8 cellular contexts compared by ENCODE assay signal in genomic region chr5:149141224-149141956, GRCh38. TPM values are rescaled to one million over a fixed set of nuclear protein-coding genes. Genes with fewer than 3 reads are reported as not detected.
DNase-seq lines count a peak whose midpoint lies in the region; FAIRE-seq and TF ChIP-seq lines count a peak whose summit lies in the region.

Gene ABLIM3, plus strand, starts transcription at chr5:149141493. Its CDS starts 603 bp downstream, at chr5:149142096.

- H3K79me2 ChIP-seq in keratinocyte (ENCODE audit: control insufficient read depth, insufficient read depth, low read length), result no peaks in the 10 kb centered on the region

- CTCF ChIA-PET in HEK293 (lab: Yijun Ruan, JAX), result interaction anchor here (0.6 to 2.8 kb wide), 34 partner anchors 9 to 408 kb away, joined by 3 to 12 read pairs (median 4); partner anchors contain the start of gene PCYOX1L

- no peaks in the 10 kb centered on the region for H3K9me1 ChIP-seq in keratinocyte (ENCODE audit: control insufficient read depth, extremely low read depth, insufficient read depth, low read length)

- H3K36me3 ChIP-seq in HEK293 (ENCODE audit: control insufficient read depth in 2 of 2, insufficient read depth in 1 of 2, low read length in 2 of 2) (no peaks in the 10 kb centered on the region), keratinocyte (ENCODE audit: control insufficient read depth in 2 of 2, extremely low read depth in 1 of 2, insufficient read depth in 2 of 2, low read length in 2 of 2) (no peaks in the 10 kb centered on the region)

- peak within 1 kb of the TSS; percentile 87 for H3K4me2 ChIP-seq in keratinocyte (ENCODE audit: control insufficient read depth, extremely low read depth, insufficient read depth, low read depth, low read length)

- peak within 1 kb of the TSS; percentile 84 for H2AFZ ChIP-seq in keratinocyte (ENCODE audit: control insufficient read depth, low read length)

- H3K27ac ChIP-seq in HEK293 (ENCODE audit: extremely low read depth, low read depth, low read length) (no peak within 1 kb of the TSS), keratinocyte (ENCODE audit: control insufficient read depth, insufficient read depth, low read length) (peak within 1 kb of the TSS; percentile 25)

- no peaks in the 10 kb centered on the region for H3K27me3 ChIP-seq in keratinocyte (ENCODE audit: control insufficient read depth, extremely low read depth, insufficient read depth, low read length)

- H3K4me1 ChIP-seq in HEK293 (ENCODE audit: control insufficient read depth, insufficient read depth, low read length), result no peaks in the 10 kb centered on the region
- peaks cover 14% of the 10 kb centered on the region for H3K4me1 ChIP-seq in keratinocyte (ENCODE audit: control insufficient read depth, extremely low read depth, insufficient read depth, low read length)

- FAIRE-seq in keratinocyte (lab: Jason Lieb, UNC), result no peak

- TF ChIP-seq CTCF in GM12872 (IDR thresholded peaks at IDR 0.05; ENCODE audit: insufficient read depth, low read depth, low read length) (peak; percentile 80), HEK293 (tag by site-specific recombination; IDR thresholded peaks at IDR 0.05) (peak; percentile 87), NB4 (IDR thresholded peaks at IDR 0.05; ENCODE audit: low read depth, low read length) (peak; percentile 67), keratinocyte (optimal IDR thresholded peaks at IDR 0.05 in 1 of 3, IDR thresholded peaks at IDR 0.05 in 1 of 3, conservative IDR thresholded peaks at IDR 0.05 in 1 of 3; ENCODE audit: extremely low read depth in 1 of 3, insufficient read depth in 2 of 3, low read length in 3 of 3) (peak; percentile 85 to 95 (median 87))

- H3K9ac ChIP-seq in keratinocyte (ENCODE audit: control insufficient read depth, extremely low read depth, insufficient read depth, low read length), result peak within 1 kb of the TSS; percentile 48

- DNase-seq in NB4 (ENCODE audit: low read depth), result peak; percentile 57
- peak; percentile 83 for DNase-seq in activated CD4-positive, CD25-positive, alpha-beta regulatory T cell treated with anti-CD3 and anti-CD28 coated beads, Interleukin-2, amount 50 U/mL, for 72 hours
- peak; percentile 65 for DNase-seq in cerebellar cortex (ENCODE audit: low spot score)
- DNase-seq in keratinocyte (ENCODE audit: low read depth, low spot score), result no peak
- peak; percentile 69 for DNase-seq in stimulated activated CD4-positive, alpha-beta T cell treated with anti-CD3 and anti-CD28 coated beads, Interleukin-12 subunit alpha, Interleukin-12 subunit beta, amount 100 ng/mL, for 4 hours
- DNase-seq in NCI-H2107 (lab: John Stamatoyannopoulos, UW), result no peak

- no peaks in the 10 kb centered on the region for H4K20me1 ChIP-seq in keratinocyte (ENCODE audit: control insufficient read depth, extremely low read depth, insufficient read depth, low read length)

- TF ChIP-seq POLR2A in NB4 (IDR thresholded peaks at IDR 0.05; ENCODE audit: extremely low read depth, insufficient read length), result no peak

- H3K4me3 ChIP-seq in HEK293 (ENCODE audit: low read depth, low read length), result peak within 1 kb of the TSS; percentile 60
- no peak within 1 kb of the TSS for H3K4me3 ChIP-seq in NB4 (ENCODE audit: low read depth, low read length)
- peak within 1 kb of the TSS; percentile 51 to 84 (median 77) for H3K4me3 ChIP-seq in keratinocyte (ENCODE audit: control insufficient read depth in 2 of 3, extremely low read depth in 1 of 3, insufficient read depth in 2 of 3, low read depth in 1 of 3, low read length in 3 of 3)

- no peaks in the 10 kb centered on the region for H3K9me3 ChIP-seq in HEK293 (ENCODE audit: control insufficient read depth, insufficient read depth, low read depth, low read length)
- no peaks in the 10 kb centered on the region for H3K9me3 ChIP-seq in keratinocyte (ENCODE audit: control insufficient read depth, low read depth, low read length)

- POLR2A ChIA-PET in HEK293 (lab: Yijun Ruan, JAX), result interaction anchor here (0.6 kb wide), 1 partner anchor 1054 kb away, joined by 5 read pairs; no protein-coding TSS in a partner anchor

- dilution Hi-C loops in keratinocyte (cut with MboI; ENCODE audit: extremely low pct_ligation_motif_present, low sequenced_read_pairs), result no loop called here

TF ChIP-seq in HEK293, 187 proteins besides CTCF, POLR2A, EP300 and RAD21 (continues in another document):
- TF ChIP-seq ZNF121 (tag by site-specific recombination; IDR thresholded peaks at IDR 0.05) (no peak), ZNF2 (tag by site-specific recombination; IDR thresholded peaks at IDR 0.05) (0 out of 2 replicates have a peak, but pooled peaks have one; percentile 14), MEIS1 (CRISPR knock-in tag; IDR thresholded peaks at IDR 0.05; ENCODE audit: borderline replicate concordance) (no peak), ZNF785 (tag by site-specific recombination; IDR thresholded peaks at IDR 0.05) (no peak), ZNF658 (tag by site-specific recombination; IDR thresholded peaks at IDR 0.05) (no peak), SP3 (tag by site-specific recombination; IDR thresholded peaks at IDR 0.05) (peak; percentile 83), HOXC10 (CRISPR knock-in tag; IDR thresholded peaks at IDR 0.05) (no peak), KLF10 (tag by site-specific recombination; IDR thresholded peaks at IDR 0.05) (peak; percentile 89), YY1 (tag by site-specific recombination; IDR thresholded peaks at IDR 0.05) (peak; percentile 54; the same call in 1 of the 2 replicates), HIC1 (tag by site-specific recombination; IDR thresholded peaks at IDR 0.05) (peak; percentile 79; the same call in 1 of the 2 replicates), ZNF423 (tag by site-specific recombination; IDR thresholded peaks at IDR 0.05) (no peak), ZNF324 (tag by site-specific recombination; IDR thresholded peaks at IDR 0.05) (0 out of 2 replicates have a peak, but pooled peaks have one; percentile 26), SP7 (tag by site-specific recombination; IDR thresholded peaks at IDR 0.05) (peak; percentile 22; the same call in 1 of the 2 replicates), ZNF776 (tag by site-specific recombination; IDR thresholded peaks at IDR 0.05; ENCODE audit: borderline replicate concordance) (no peak), ZNF544 (tag by site-specific recombination; IDR thresholded peaks at IDR 0.05) (no peak), ZNF76 (tag by site-specific recombination; IDR thresholded peaks at IDR 0.05; ENCODE audit: borderline replicate concordance, low read depth) (peak; percentile 73; the same call in 1 of the 2 replicates), GLIS1 (tag by site-specific recombination; IDR thresholded peaks at IDR 0.05) (peak; percentile 51), MYNN (tag by site-specific recombination; IDR thresholded peaks at IDR 0.05; ENCODE audit: borderline replicate concordance) (no peak)
- TF ChIP-seq, protein P1, sequence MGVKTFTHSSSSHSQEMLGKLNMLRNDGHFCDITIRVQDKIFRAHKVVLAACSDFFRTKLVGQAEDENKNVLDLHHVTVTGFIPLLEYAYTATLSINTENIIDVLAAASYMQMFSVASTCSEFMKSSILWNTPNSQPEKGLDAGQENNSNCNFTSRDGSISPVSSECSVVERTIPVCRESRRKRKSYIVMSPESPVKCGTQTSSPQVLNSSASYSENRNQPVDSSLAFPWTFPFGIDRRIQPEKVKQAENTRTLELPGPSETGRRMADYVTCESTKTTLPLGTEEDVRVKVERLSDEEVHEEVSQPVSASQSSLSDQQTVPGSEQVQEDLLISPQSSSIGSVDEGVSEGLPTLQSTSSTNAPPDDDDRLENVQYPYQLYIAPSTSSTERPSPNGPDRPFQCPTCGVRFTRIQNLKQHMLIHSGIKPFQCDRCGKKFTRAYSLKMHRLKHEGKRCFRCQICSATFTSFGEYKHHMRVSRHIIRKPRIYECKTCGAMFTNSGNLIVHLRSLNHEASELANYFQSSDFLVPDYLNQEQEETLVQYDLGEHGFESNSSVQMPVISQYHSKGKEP (tag by site-specific recombination; IDR thresholded peaks at IDR 0.05), result 0 out of 2 replicates have a peak, but pooled peaks have one; percentile 15
- TF ChIP-seq, protein P2, sequence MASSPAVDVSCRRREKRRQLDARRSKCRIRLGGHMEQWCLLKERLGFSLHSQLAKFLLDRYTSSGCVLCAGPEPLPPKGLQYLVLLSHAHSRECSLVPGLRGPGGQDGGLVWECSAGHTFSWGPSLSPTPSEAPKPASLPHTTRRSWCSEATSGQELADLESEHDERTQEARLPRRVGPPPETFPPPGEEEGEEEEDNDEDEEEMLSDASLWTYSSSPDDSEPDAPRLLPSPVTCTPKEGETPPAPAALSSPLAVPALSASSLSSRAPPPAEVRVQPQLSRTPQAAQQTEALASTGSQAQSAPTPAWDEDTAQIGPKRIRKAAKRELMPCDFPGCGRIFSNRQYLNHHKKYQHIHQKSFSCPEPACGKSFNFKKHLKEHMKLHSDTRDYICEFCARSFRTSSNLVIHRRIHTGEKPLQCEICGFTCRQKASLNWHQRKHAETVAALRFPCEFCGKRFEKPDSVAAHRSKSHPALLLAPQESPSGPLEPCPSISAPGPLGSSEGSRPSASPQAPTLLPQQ (tag by site-specific recombination; IDR thresholded peaks at IDR 0.05), result peak; percentile 68

RNA-seq across cellular contexts. Expression of gene ABLIM3, which starts in this region (rescaled TPM):
- polyA plus RNA-seq in keratinocyte, result 7.9 to 10.4 TPM (median 9.3 TPM) in 3 replicates
- polyA plus RNA-seq in keratinocyte (2011; ENCODE audit: low read depth), result 9.8 TPM
- polyA plus RNA-seq in keratinocyte (2011; cell fraction: cytosol; rRNA removed), result 13.4 and 15.5 TPM in 2 replicates
- polyA plus RNA-seq in keratinocyte (2011; cell fraction: nucleus; rRNA removed), result 20.5 and 24.0 TPM in 2 replicates
- polyA plus RNA-seq in keratinocyte (2012; ENCODE audit: low replicate concordance), result 11.0 and 14.6 TPM in 2 replicates
- polyA minus RNA-seq in keratinocyte, result 15.8 to 23.2 TPM (median 18.5 TPM) in 3 replicates
- polyA minus RNA-seq in keratinocyte (2011; cell fraction: cytosol; rRNA and poly(A)+ RNA removed), result 12.9 TPM
- 13.4 and 14.7 TPM in 2 replicates for polyA minus RNA-seq in keratinocyte (2011; cell fraction: nucleus; rRNA and poly(A)+ RNA removed)

Comparison
In these comparisons a context has a peak if more than half of its experiments do, and no peak if none do; other contexts are left out.
1. DNase-seq: peak in NB4 (single experiment), activated CD4-positive, CD25-positive, alpha-beta regulatory T cell treated with anti-CD3 and anti-CD28 coated beads, Interleukin-2, amount 50 U/mL, for 72 hours (single experiment), cerebellar cortex (single experiment) and stimulated activated CD4-positive, alpha-beta T cell treated with anti-CD3 and anti-CD28 coated beads, Interleukin-12 subunit alpha, Interleukin-12 subunit beta, amount 100 ng/mL, for 4 hours (single experiment); none in keratinocyte (single experiment) and NCI-H2107 (single experiment).
2. Peak in every context shown above with its lines, with median percentiles within 50 percentile points of each other: CTCF ChIP-seq.